Comparison of ENCODE assay signal across 25 cellular contexts in the genomic region with DNA sequence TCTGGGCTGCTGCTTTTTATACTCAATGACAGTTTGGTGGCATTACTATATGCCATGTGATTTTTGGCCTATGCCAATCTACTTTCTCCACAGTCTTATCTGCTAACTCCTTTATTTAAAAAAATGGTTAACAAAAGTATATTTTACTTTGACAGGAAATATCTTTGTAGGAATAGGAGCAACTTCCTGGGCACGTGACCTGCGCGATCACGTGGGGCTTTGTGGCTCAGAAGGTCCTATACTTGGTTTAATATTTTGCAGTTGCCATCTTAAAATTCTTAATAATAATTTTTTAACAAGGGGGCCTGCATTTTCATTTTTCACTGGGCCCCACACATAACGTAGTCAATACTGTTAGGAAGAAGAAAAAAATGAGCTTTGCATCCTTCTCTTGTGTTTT.
DNase-seq lines count a peak whose midpoint lies in the region; ATAC-seq, FAIRE-seq and TF ChIP-seq lines count a peak whose summit lies in the region.
"Had no signal": no experiment of that assay in that cellular context is flagged by ENCODE, and none has a peak within 500 bp of the region (broad histone marks: within the 10 kb centered on the region; RNA-seq: fewer than 3 reads in every experiment).

No MANE protein-coding gene starts in this region.

- TF ChIP-seq CTCF in HepG2 (CRISPR knock-in tag; IDR thresholded peaks at IDR 0.05) (no peak), right lobe of liver (IDR thresholded peaks at IDR 0.05) (no peak), K562 (IDR thresholded peaks at IDR 0.05 in 2 of 3, conservative IDR thresholded peaks at IDR 0.05 in 1 of 3; ENCODE audit: insufficient read depth in 2 of 3, low read depth in 1 of 3, low read length in 3 of 3) (no peak)

- H3K27ac ChIP-seq in HepG2 (ENCODE audit: extremely low read length, insufficient read depth, low read length) (no peak overlapping the region), right lobe of liver (no peak overlapping the region), K562 (ENCODE audit: extremely low read depth, low read depth, low read length) (no peak overlapping the region)
- H3K27ac ChIP-seq: 22Rv1, BLaER1 had no signal

- DNase-seq in HepG2 (ENCODE audit: low spot score): no peak
- no peak for DNase-seq in right lobe of liver
- DNase-seq in K562 (ENCODE audit: extremely low read depth in 1 of 4, low spot score in 3 of 4): no peak
- no peak for DNase-seq in stimulated activated naive CD4-positive, alpha-beta T cell (lab: John Stamatoyannopoulos, UW)
- no peak for DNase-seq in activated CD4-positive, alpha-beta memory T cell treated with anti-CD3 and anti-CD28 coated beads, Interleukin-2, amount 10 ng/mL, durations not matched to agents 7 days and 5 days
- DNase-seq: ACHN; BE2C; C1 segment of cervical spinal cord; CD4-positive, alpha-beta memory T cell; CD4-positive, CD25-positive, alpha-beta regulatory T cell; CD8-positive, alpha-beta memory T cell; COR-L47; DMS 273 treated with DMSO at 0.1 percent for 48 hours; DMS153; DMS53; DMS79; DND-41; EL; GDM1 had no signal

- BruUV-seq in HepG2 (replicated peaks; lab: Mats Ljungman, UMichigan) (no TSS peak), K562 (replicated peaks; lab: Mats Ljungman, UMichigan) (no TSS peak)

- H3K9ac ChIP-seq in HepG2 (ENCODE audit: insufficient read depth, low read depth, low read length) (no peak overlapping the region), K562 (ENCODE audit: insufficient read depth in 1 of 2, low read depth in 2 of 2, low read length in 2 of 2) (no peak overlapping the region)
- H3K9ac ChIP-seq: BLaER1 had no signal

- intact Hi-C loops in HepG2 (cut with micrococcal nuclease; ENCODE audit: unreplicated experiment) (no loop called here), right lobe of liver (cut with DNase I) (no loop called here), K562 (cut with micrococcal nuclease) (no loop called here)

- FAIRE-seq in HepG2 (lab: Jason Lieb, UNC): no peak
- FAIRE-seq in K562 (lab: Jason Lieb, UNC): no peak
- FAIRE-seq: GM12878, GM12892, GM19239 had no signal

- TF ChIP-seq EP300 in HepG2 (IDR thresholded peaks at IDR 0.05; ENCODE audit: low read depth in 2 of 2, low read length in 2 of 2) (no peak), HepG2 (CRISPR knock-in tag; IDR thresholded peaks at IDR 0.05; ENCODE audit: borderline replicate concordance) (no peak), K562 (IDR thresholded peaks at IDR 0.05; ENCODE audit: low read length) (no peak)

- ATAC-seq in HepG2: no peak
- no peak for ATAC-seq in right lobe of liver
- ATAC-seq in K562: no peak
- ATAC-seq: GM12878 had no signal

- H3K36me3 Mint-ChIP-seq in activated CD4-positive, alpha-beta memory T cell treated with anti-CD3 and anti-CD28 coated beads, Interleukin-2, amount 10 ng/mL, durations not matched to agents 7 days and 5 days (ENCODE audit: low read depth): no peaks in the 10 kb centered on the region
- H3K36me3 Mint-ChIP-seq: CD14-positive monocyte; CD4-positive, alpha-beta memory T cell; CD4-positive, CD25-positive, alpha-beta regulatory T cell; CD8-positive, alpha-beta memory T cell had no signal

- TF ChIP-seq POLR2A in HepG2 (IDR thresholded peaks at IDR 0.05; ENCODE audit: insufficient read depth in 1 of 2, low read depth in 2 of 2, low read length in 2 of 2): no peak
- no peak for TF ChIP-seq POLR2A in right lobe of liver (IDR thresholded peaks at IDR 0.05)
- no peak for TF ChIP-seq POLR2A in K562 (conservative IDR thresholded peaks at IDR 0.05)

- no peak overlapping the region for H2AFZ ChIP-seq in HepG2 (ENCODE audit: low read length)
- H2AFZ ChIP-seq in K562 (ENCODE audit: low read depth, low read length): no peak overlapping the region

- no peaks in the 10 kb centered on the region for H3K9me3 Mint-ChIP-seq in activated CD4-positive, alpha-beta memory T cell treated with anti-CD3 and anti-CD28 coated beads, Interleukin-2, amount 10 ng/mL, durations not matched to agents 7 days and 5 days

- H3K79me2 ChIP-seq in HepG2 (ENCODE audit: insufficient read depth, low read length) (no peaks in the 10 kb centered on the region), K562 (ENCODE audit: control insufficient read depth, insufficient read depth, low read length) (no peaks in the 10 kb centered on the region)

- H3K4me1 ChIP-seq in HepG2 (ENCODE audit: insufficient read depth, low read length) (no peaks in the 10 kb centered on the region), right lobe of liver (no peaks in the 10 kb centered on the region), K562 (replicated peaks in 1 of 2; ENCODE audit: control insufficient read depth in 2 of 2, insufficient read depth in 2 of 2, low read length in 2 of 2) (no peaks in the 10 kb centered on the region)
- H3K4me1 ChIP-seq: BE2C, BLaER1 had no signal

- no peaks in the 10 kb centered on the region for H3K9me3 ChIP-seq in HepG2 (ENCODE audit: low read length)
- H3K9me3 ChIP-seq in right lobe of liver: no peaks in the 10 kb centered on the region
- H3K9me3 ChIP-seq in K562 (replicated peaks; ENCODE audit: control insufficient read depth, insufficient read depth, low read depth, low read length): no peaks in the 10 kb centered on the region
- H3K9me3 ChIP-seq: BE2C, BLaER1 had no signal

- no peak overlapping the region for H3K4me3 ChIP-seq in HepG2 (replicated peaks in 1 of 3; ENCODE audit: insufficient read depth in 1 of 3, low read depth in 2 of 3, low read length in 3 of 3)
- no peak overlapping the region for H3K4me3 ChIP-seq in right lobe of liver
- no peak overlapping the region for H3K4me3 ChIP-seq in K562
- H3K4me3 ChIP-seq: BLaER1, GM12878 had no signal

- H3K27me3 ChIP-seq in HepG2 (ENCODE audit: control insufficient read depth in 1 of 2, insufficient read depth in 2 of 2, low read length in 2 of 2) (0 out of 5 replicates have a peak, but pooled peaks cover 0 to 4% of the 10 kb centered on the region in 2 experiments), right lobe of liver (no peaks in the 10 kb centered on the region), K562 (ENCODE audit: control insufficient read depth in 2 of 2, insufficient read depth in 2 of 2, low read length in 2 of 2) (no peaks in the 10 kb centered on the region)
- H3K27me3 ChIP-seq: BE2C, BLaER1 had no signal

- H3K4me2 ChIP-seq in HepG2 (ENCODE audit: low read depth, low read length) (no peak overlapping the region), K562 (ENCODE audit: insufficient read depth, low read length) (no peak overlapping the region)
- H3K4me2 ChIP-seq: BLaER1 had no signal

- CTCF ChIA-PET in HepG2 (lab: Yijun Ruan, JAX; ENCODE audit: low intra/inter-chr PET ratio, low total read pairs): no interaction called here
- CTCF ChIA-PET in K562 (lab: Yijun Ruan, JAX; ENCODE audit: low intra/inter-chr PET ratio): no interaction called here
- CTCF ChIA-PET in activated CD4-positive, alpha-beta memory T cell treated with anti-CD3 and anti-CD28 coated beads, Interleukin-2, amount 10 ng/mL, durations not matched to agents 7 days and 5 days (lab: Charles Lee): no interaction called here

- no peaks in the 10 kb centered on the region for H3K36me3 ChIP-seq in HepG2 (replicated peaks in 1 of 2; ENCODE audit: control insufficient read depth in 1 of 2, insufficient read depth in 2 of 2, low read length in 2 of 2)
- no peaks in the 10 kb centered on the region for H3K36me3 ChIP-seq in right lobe of liver
- H3K36me3 ChIP-seq in K562 (ENCODE audit: control insufficient read depth, insufficient read depth, low read length): no peaks in the 10 kb centered on the region
- H3K36me3 ChIP-seq: BE2C, BLaER1 had no signal

- POLR2A ChIA-PET in HepG2 (lab: Yijun Ruan, JAX) (no interaction called here), K562 (lab: Yijun Ruan, JAX) (no interaction called here)
- POLR2A ChIA-PET in activated CD4-positive, alpha-beta memory T cell treated with anti-CD3 and anti-CD28 coated beads, Interleukin-2, amount 10 ng/mL, durations not matched to agents 7 days and 5 days (lab: Charles Lee): no interaction called here

- H3K27me3 Mint-ChIP-seq in activated CD4-positive, alpha-beta memory T cell treated with anti-CD3 and anti-CD28 coated beads, Interleukin-2, amount 10 ng/mL, durations not matched to agents 7 days and 5 days: no peaks in the 10 kb centered on the region

- TF ChIP-seq RAD21 in HepG2 (CRISPR knock-in tag; IDR thresholded peaks at IDR 0.05): no peak
- no peak for TF ChIP-seq RAD21 in K562 (CRISPR knock-in tag; conservative IDR thresholded peaks at IDR 0.05 in 1 of 2, IDR thresholded peaks at IDR 0.05 in 1 of 2)

- H3K9me1 ChIP-seq in K562 (ENCODE audit: control insufficient read depth, insufficient read depth, low read length): no peaks in the 10 kb centered on the region

- 32% methylated on average over 5 of the region's 5 CpGs for WGBS in HepG2 (ENCODE audit: low lambda C conversion rate)
- WGBS in right lobe of liver (ENCODE audit: insufficient coverage, low coverage, low lambda C conversion rate, missing lambda C conversion rate): 83% methylated on average over 5 of the region's 5 CpGs
- WGBS in K562 (ENCODE audit: insufficient coverage, low coverage, missing lambda C conversion rate): 6% methylated on average over 5 of the region's 5 CpGs

- no peaks in the 10 kb centered on the region for H3K4me1 Mint-ChIP-seq in activated CD4-positive, alpha-beta memory T cell treated with anti-CD3 and anti-CD28 coated beads, Interleukin-2, amount 10 ng/mL, durations not matched to agents 7 days and 5 days
- H3K4me1 Mint-ChIP-seq: CD14-positive monocyte; CD4-positive, alpha-beta memory T cell; CD4-positive, CD25-positive, alpha-beta regulatory T cell; CD8-positive, alpha-beta memory T cell had no signal

- H3K4me3 Mint-ChIP-seq in activated CD4-positive, alpha-beta memory T cell treated with anti-CD3 and anti-CD28 coated beads, Interleukin-2, amount 10 ng/mL, durations not matched to agents 7 days and 5 days: no peak overlapping the region
- H3K4me3 Mint-ChIP-seq: CD14-positive monocyte; CD4-positive, alpha-beta memory T cell; CD4-positive, CD25-positive, alpha-beta regulatory T cell; CD8-positive, alpha-beta memory T cell had no signal

- no peak overlapping the region for H3K27ac Mint-ChIP-seq in activated CD4-positive, alpha-beta memory T cell treated with anti-CD3 and anti-CD28 coated beads, Interleukin-2, amount 10 ng/mL, durations not matched to agents 7 days and 5 days
- H3K27ac Mint-ChIP-seq: CD14-positive monocyte; CD4-positive, alpha-beta memory T cell; CD4-positive, CD25-positive, alpha-beta regulatory T cell; CD8-positive, alpha-beta memory T cell had no signal

- in situ Hi-C loops in HepG2 (cut with HindIII; ENCODE audit: extremely low pct_ligation_motif_present, low pct_unique_long_range_greater_than_20kb) (no loop called here), K562 (cut with MboI) (no loop called here)

- H4K20me1 ChIP-seq in HepG2 (ENCODE audit: insufficient read depth, low read length) (no peaks in the 10 kb centered on the region), K562 (replicated peaks; ENCODE audit: control insufficient read depth, insufficient read depth, low read length) (no peaks in the 10 kb centered on the region)
- H4K20me1 ChIP-seq: BLaER1 had no signal

TF ChIP-seq in HepG2, 621 proteins besides CTCF, POLR2A, EP300 and RAD21 (continues in another document):
- TF ChIP-seq PHB2 (IDR thresholded peaks at IDR 0.05; ENCODE audit: partially characterized antibody): no peak

TF ChIP-seq in K562, 482 proteins besides CTCF, POLR2A, EP300 and RAD21 (continues in another document):
- no peak for TF ChIP-seq MTA3 (IDR thresholded peaks at IDR 0.05; ENCODE audit: borderline replicate concordance)

Comparison
In these comparisons a context has a peak if more than half of its experiments do, and no peak if none do; other contexts are left out.
1. Of the 241 proteins assayed by ChIP-seq in both HepG2 and K562: peak only in HepG2: none; only in K562: RAD51; in both: none; in neither: 239; mixed calls (peak in some experiments, not most) for 1.